ENCODE assay signal across 8 cellular contexts in genomic region chr17:69246726-69247375, GRCh38. TPM values are rescaled to one million over a fixed set of nuclear protein-coding genes. Genes with fewer than 3 reads are reported as not detected.
DNase-seq lines count a peak whose midpoint lies in the region; ATAC-seq and TF ChIP-seq lines count a peak whose summit lies in the region.

No MANE protein-coding gene starts in this region.

- H3K4me1 ChIP-seq in mesenchymal stem cell (ENCODE audit: control insufficient read depth, insufficient read depth, low read depth, low read length) = no peaks in the 10 kb centered on the region

- H3K4me1 Mint-ChIP-seq in stimulated activated effector memory CD8-positive, alpha-beta T cell treated with anti-CD3 and anti-CD28 coated beads, Interleukin-12 subunit alpha, Interleukin-12 subunit beta, amount 100 ng/mL, for 72 hours = no peaks in the 10 kb centered on the region

- no peak overlapping the region for H3K18ac ChIP-seq in mesenchymal stem cell (ENCODE audit: low read depth in 1 of 2, low read length in 2 of 2)

- no peak overlapping the region for H2BK15ac ChIP-seq in mesenchymal stem cell (ENCODE audit: low read depth, poor library complexity, severe bottlenecking)

- H3K14ac ChIP-seq in mesenchymal stem cell (ENCODE audit: low read length in 2 of 2) = no peak overlapping the region

- H4K91ac ChIP-seq in mesenchymal stem cell (ENCODE audit: low read length) = no peak overlapping the region

- H3K27ac Mint-ChIP-seq in stimulated activated effector memory CD8-positive, alpha-beta T cell treated with anti-CD3 and anti-CD28 coated beads, Interleukin-12 subunit alpha, Interleukin-12 subunit beta, amount 100 ng/mL, for 72 hours = no peak overlapping the region

- H3K4me3 Mint-ChIP-seq in stimulated activated effector memory CD8-positive, alpha-beta T cell treated with anti-CD3 and anti-CD28 coated beads, Interleukin-12 subunit alpha, Interleukin-12 subunit beta, amount 100 ng/mL, for 72 hours = no peak overlapping the region

- peaks cover 34% of the 10 kb centered on the region for H3K36me3 Mint-ChIP-seq in stimulated activated effector memory CD8-positive, alpha-beta T cell treated with anti-CD3 and anti-CD28 coated beads, Interleukin-12 subunit alpha, Interleukin-12 subunit beta, amount 100 ng/mL, for 72 hours

- H4K8ac ChIP-seq in mesenchymal stem cell (ENCODE audit: low read length) = no peak overlapping the region

- no peaks in the 10 kb centered on the region for H3K79me1 ChIP-seq in mesenchymal stem cell (replicated peaks; ENCODE audit: low read length, poor library complexity, severe bottlenecking)

- H2BK5ac ChIP-seq in mesenchymal stem cell (ENCODE audit: low read depth, low read length, poor library complexity, severe bottlenecking) = no peak overlapping the region

- no peak overlapping the region for H2AK5ac ChIP-seq in mesenchymal stem cell (ENCODE audit: low read length, severe bottlenecking)

- TF ChIP-seq CTCF in GM12865 (IDR thresholded peaks at IDR 0.05; ENCODE audit: insufficient read depth, low read depth, low read length, missing control alignments) = peak; percentile 39

- no peak overlapping the region for H3K4me2 ChIP-seq in mesenchymal stem cell (ENCODE audit: low read length, poor library complexity, severe bottlenecking)

- H3K9ac ChIP-seq in mesenchymal stem cell (ENCODE audit: low read length) = no peak overlapping the region

- no peak overlapping the region for H3K27ac ChIP-seq in mesenchymal stem cell (ENCODE audit: low read length, poor library complexity, severe bottlenecking)

- no peak overlapping the region for H3K4me3 ChIP-seq in GM12865 (ENCODE audit: low read depth, low read length)
- H3K4me3 ChIP-seq in mesenchymal stem cell (ENCODE audit: insufficient read depth in 1 of 2, low read depth in 1 of 2, low read length in 2 of 2) = no peak overlapping the region

- ATAC-seq in HG03432 (IDR thresholded peaks at IDR 0.05; ENCODE audit: unreplicated experiment) (peak; percentile 69), HG02973 (IDR thresholded peaks at IDR 0.05; ENCODE audit: unreplicated experiment) (no peak)
- ATAC-seq in stimulated activated effector memory CD8-positive, alpha-beta T cell treated with anti-CD3 and anti-CD28 coated beads, Interleukin-12 subunit alpha, Interleukin-12 subunit beta, amount 100 ng/mL, for 72 hours = no peak

- no peak overlapping the region for H2AFZ ChIP-seq in mesenchymal stem cell (ENCODE audit: low read depth, low read length)

- H3K9me3 Mint-ChIP-seq in stimulated activated effector memory CD8-positive, alpha-beta T cell treated with anti-CD3 and anti-CD28 coated beads, Interleukin-12 subunit alpha, Interleukin-12 subunit beta, amount 100 ng/mL, for 72 hours = no peaks in the 10 kb centered on the region

- H3K23ac ChIP-seq in mesenchymal stem cell (ENCODE audit: low read length in 2 of 2) = no peak overlapping the region

- H2BK12ac ChIP-seq in mesenchymal stem cell (ENCODE audit: low read length in 2 of 2) = no peak overlapping the region

- 100% methylated on average over 1 of the region's 4 CpGs for WGBS in mesenchymal stem cell

- H2BK120ac ChIP-seq in mesenchymal stem cell (ENCODE audit: low read depth, low read length) = no peak overlapping the region

- no peaks in the 10 kb centered on the region for H3K27me3 ChIP-seq in mesenchymal stem cell (ENCODE audit: control insufficient read depth in 1 of 2, insufficient read depth in 1 of 2, low read length in 2 of 2)

- no peak overlapping the region for H3K4ac ChIP-seq in mesenchymal stem cell (ENCODE audit: low read depth in 1 of 2, low read length in 2 of 2)

- DNase-seq in GM12865 (ENCODE audit: low read depth) (peak; percentile 48), NOMO-1 treated with DMSO at 0.1 percent for 48 hours (lab: John Stamatoyannopoulos, UW; ENCODE audit: unreplicated experiment) (peak; percentile 62), dermis blood vessel endothelial cell (peak; percentile 75), mesenchymal stem cell (peak; percentile 60), NCI-H226 (no peak)
- DNase-seq in stimulated activated effector memory CD8-positive, alpha-beta T cell treated with anti-CD3 and anti-CD28 coated beads, Interleukin-12 subunit alpha, Interleukin-12 subunit beta, amount 100 ng/mL, for 72 hours (ENCODE audit: low spot score in 2 of 2) = no peak

- no peaks in the 10 kb centered on the region for H3K9me3 ChIP-seq in mesenchymal stem cell (ENCODE audit: control insufficient read depth, low read length)

- no peaks in the 10 kb centered on the region for H3K36me3 ChIP-seq in mesenchymal stem cell (ENCODE audit: control insufficient read depth in 1 of 2, insufficient read depth in 2 of 2, low read depth in 1 of 2, low read length in 2 of 2)

RNA-seq across cellular contexts. Expression of gene ABCA10, which starts 18.2 kb away (rescaled TPM):
- total RNA-seq in dermis blood vessel endothelial cell = 0.51 and 0.88 TPM in 2 replicates
- 0.46 TPM for polyA plus RNA-seq in mesenchymal stem cell (2013, experiment 1 of 2)
- 0.48 TPM for polyA plus RNA-seq in mesenchymal stem cell (2013, experiment 2 of 2)

Comparison
In these comparisons a context has a peak if more than half of its experiments do, and no peak if none do; other contexts are left out.
1. DNase-seq: peak in GM12865 (single experiment), NOMO-1 treated with DMSO at 0.1 percent for 48 hours (single experiment), dermis blood vessel endothelial cell (single experiment) and mesenchymal stem cell (single experiment); none in NCI-H226 (single experiment) and stimulated activated effector memory CD8-positive, alpha-beta T cell treated with anti-CD3 and anti-CD28 coated beads, Interleukin-12 subunit alpha, Interleukin-12 subunit beta, amount 100 ng/mL, for 72 hours (0 of 2).